ENCODE assay signal across 8 cellular contexts in the genomic region with DNA sequence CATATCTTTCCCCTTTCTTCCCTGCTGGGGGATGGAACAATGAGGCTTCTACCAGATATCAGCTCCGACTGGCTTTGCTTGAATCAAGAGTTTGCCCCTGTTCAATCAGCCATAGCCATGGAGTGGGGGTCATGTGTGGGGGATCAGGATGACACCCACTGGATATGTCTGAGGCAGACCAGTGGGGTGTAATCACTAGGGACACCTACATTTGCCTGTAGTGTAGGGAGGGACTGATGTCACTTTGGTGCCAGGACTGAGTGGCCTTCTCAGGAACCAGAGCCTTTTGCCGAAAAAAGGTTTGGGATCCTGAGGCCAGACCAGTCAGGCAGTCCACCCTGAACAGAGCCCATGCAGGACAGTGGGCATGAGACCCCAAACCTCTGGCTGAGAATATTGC. TPM values are rescaled to one million over a fixed set of nuclear protein-coding genes. Genes with fewer than 3 reads are reported as not detected.
A peak's percentile ranks its signal among the peaks of the same experiment; 100 is the strongest.
DNase-seq lines count a peak whose midpoint lies in the region; ATAC-seq and TF ChIP-seq lines count a peak whose summit lies in the region.

No MANE protein-coding gene starts in this region.

- peak overlapping the region; percentile 30 for H3K27ac Mint-ChIP-seq in activated naive CD4-positive, alpha-beta T cell treated with anti-CD3 and anti-CD28 coated beads, Interleukin-2, amount 50 U/mL, for 24 hours

- no peaks in the 10 kb centered on the region for H3K27me3 ChIP-seq in right lobe of liver
- H3K27me3 ChIP-seq in transverse colon, result no peaks in the 10 kb centered on the region

- H3K4me1 ChIP-seq in right lobe of liver (peaks cover 0 to 4% (median 1%) of the 10 kb centered on the region in 4 donors), transverse colon (peaks cover 0 to 19% (median 15%) of the 10 kb centered on the region in 4 donors)

- H3K9me3 ChIP-seq in right lobe of liver, result no peaks in the 10 kb centered on the region
- H3K9me3 ChIP-seq in transverse colon, result no peaks in the 10 kb centered on the region

- peaks cover 26% of the 10 kb centered on the region for H3K4me1 Mint-ChIP-seq in activated naive CD4-positive, alpha-beta T cell treated with anti-CD3 and anti-CD28 coated beads, Interleukin-2, amount 50 U/mL, for 24 hours

- no peak for DNase-seq in activated naive CD4-positive, alpha-beta T cell treated with Interleukin-2 at 50 U/mL for 16 hours
- DNase-seq in astrocyte of the cerebellum (ENCODE audit: low read depth) (no peak), right lobe of liver (no peak), transverse colon (no peak), SIG-M5 treated with dmso at 0.1 percent for 504 hours (lab: John Stamatoyannopoulos, UW; ENCODE audit: unreplicated experiment) (no peak), KG1 (lab: John Stamatoyannopoulos, UW) (no peak), AML-193 (lab: John Stamatoyannopoulos, UW) (no peak)

- ATAC-seq in right lobe of liver, result no peak

- peaks cover 10% of the 10 kb centered on the region for H3K36me3 Mint-ChIP-seq in activated naive CD4-positive, alpha-beta T cell treated with anti-CD3 and anti-CD28 coated beads, Interleukin-2, amount 50 U/mL, for 24 hours

- intact Hi-C loops in right lobe of liver (cut with DNase I), result no loop called here
- intact Hi-C loops in transverse colon (cut with DNase I; ENCODE audit: low total_unique reads), result no loop called here

- no peak for TF ChIP-seq EP300 in transverse colon (IDR thresholded peaks at IDR 0.05; ENCODE audit: low read depth)

- H3K4me3 ChIP-seq in astrocyte of the cerebellum (ENCODE audit: low read depth, low read length), result peak overlapping the region; percentile 98
- peak overlapping the region; percentile 77 to 91 (median 83) for H3K4me3 ChIP-seq in right lobe of liver
- H3K4me3 ChIP-seq in transverse colon, result peak overlapping the region; percentile 73 to 85 (median 79)

- H3K36me3 ChIP-seq in right lobe of liver, result peaks cover 0 to 4% (median 0%) of the 10 kb centered on the region in 4 donors
- peaks cover 0 to 16% (median 0%) of the 10 kb centered on the region in 4 donors for H3K36me3 ChIP-seq in transverse colon

- TF ChIP-seq POLR2A in right lobe of liver (IDR thresholded peaks at IDR 0.05), result no peak
- TF ChIP-seq POLR2A in transverse colon (IDR thresholded peaks at IDR 0.05), result no peak

- 67% methylated on average over 1 of the region's 2 CpGs for WGBS in right lobe of liver (ENCODE audit: insufficient coverage, low coverage, low lambda C conversion rate, missing lambda C conversion rate)
- WGBS in transverse colon (ENCODE audit: low coverage in 1 of 2), 2 donors, result 66% methylated on average over 2 of the region's 2 CpGs; no CpG with 5 or more reads in 1 of the 2 donors

- in situ Hi-C loops in astrocyte of the cerebellum (cut with HindIII; ENCODE audit: low sequenced_read_pairs) (no loop called here), transverse colon (cut with MboI; ENCODE audit: low pct_ligation_motif_present in 1 of 4, low pct_unique_long_range_greater_than_20kb in 1 of 4, low sequenced_read_pairs in 3 of 4) (no loop called here)

- no peak overlapping the region for H3K27ac ChIP-seq in right lobe of liver
- H3K27ac ChIP-seq in transverse colon, result no peak overlapping the region

- peak overlapping the region; percentile 100 for H3K4me3 Mint-ChIP-seq in activated naive CD4-positive, alpha-beta T cell treated with anti-CD3 and anti-CD28 coated beads, Interleukin-2, amount 50 U/mL, for 24 hours

- no peak for TF ChIP-seq CTCF in astrocyte of the cerebellum (IDR thresholded peaks at IDR 0.05; ENCODE audit: low read depth, low read length, missing control alignments)
- TF ChIP-seq CTCF in right lobe of liver (IDR thresholded peaks at IDR 0.05), result no peak
- no peak for TF ChIP-seq CTCF in transverse colon (IDR thresholded peaks at IDR 0.05)

- H3K27me3 Mint-ChIP-seq in activated naive CD4-positive, alpha-beta T cell treated with anti-CD3 and anti-CD28 coated beads, Interleukin-2, amount 50 U/mL, for 24 hours, result no peaks in the 10 kb centered on the region

- H3K9me3 Mint-ChIP-seq in activated naive CD4-positive, alpha-beta T cell treated with anti-CD3 and anti-CD28 coated beads, Interleukin-2, amount 50 U/mL, for 24 hours, result no peaks in the 10 kb centered on the region

RNA-seq across cellular contexts. Expression of gene ITPA, which starts 1.0 kb away (rescaled TPM):
- total RNA-seq in right lobe of liver (10 to 100 TPM; 17.5 to 38.8 (median 26.7) TPM), transverse colon (10 to 100 TPM; 15.0 to 95.7 (median 39.6) TPM)

RNA-seq across cellular contexts. Expression of gene DDRGK1, which starts 5.9 kb away (rescaled TPM):
- total RNA-seq in right lobe of liver (10 to 100 TPM; 55.0 to 76.1 (median 60.1) TPM), transverse colon (10 to 100 TPM; 47.0 to 85.6 (median 80.4) TPM)

RNA-seq across cellular contexts. Expression of gene SLC4A11, which starts 28.6 kb away (rescaled TPM):
- total RNA-seq in right lobe of liver (under 1 TPM in 5 of 6 experiments, not detected in 1; 0.11 to 0.40 (median 0.18) TPM), transverse colon (1 to 10 TPM in 1 of 4 donors, under 1 TPM in 3; 0.20 to 1.4 (median 0.69) TPM)

RNA-seq across cellular contexts. Expression of gene LZTS3, which starts 37.0 kb away (rescaled TPM):
- total RNA-seq in right lobe of liver, result 1 to 10 TPM; 3.9 to 6.1 (median 4.9) TPM
- total RNA-seq in transverse colon, result 10 to 100 TPM in 2 of 4 donors, 1 to 10 TPM in 2; 9.0 to 13.5 (median 9.7) TPM

RNA-seq across cellular contexts. Expression of gene FASTKD5, which starts 50.7 kb away (rescaled TPM):
- total RNA-seq in right lobe of liver, result 10 to 100 TPM; 10.3 to 18.2 (median 11.3) TPM
- 10 to 100 TPM in 2 of 4 donors, 1 to 10 TPM in 2; 1.9 to 18.6 (median 9.8) TPM for total RNA-seq in transverse colon
